Comparison of ENCODE assay signal across 20 cellular contexts in genomic region chr7:45923818-45924217, GRCh38. TPM values are rescaled to one million over a fixed set of nuclear protein-coding genes. Genes with fewer than 3 reads are reported as not detected.
A peak's percentile ranks its signal among the peaks of the same experiment; 100 is the strongest.
DNase-seq lines count a peak whose midpoint lies in the region; ATAC-seq and TF ChIP-seq lines count a peak whose summit lies in the region.
"Had no signal": no experiment of that assay in that cellular context is flagged by ENCODE, and none has a peak within 500 bp of the region (broad histone marks: within the 10 kb centered on the region; RNA-seq: fewer than 3 reads in every experiment).

No MANE protein-coding gene starts in this region.

- peaks cover 6% of the 10 kb centered on the region; the same call in 1 of the 2 replicates for H3K9me3 Mint-ChIP-seq in WTC11
- no peaks in the 10 kb centered on the region for H3K9me3 Mint-ChIP-seq in activated CD4-positive, alpha-beta T cell treated with anti-CD3 and anti-CD28 coated beads for 36 hours (ENCODE audit: low read depth)
- H3K9me3 Mint-ChIP-seq: activated CD4-positive, alpha-beta T cell treated with anti-CD3 and anti-CD28 coated beads, Interleukin-2, amount 10 ng/mL, durations not matched to agents 7 days and 5 days; activated naive CD8-positive, alpha-beta T cell treated with anti-CD3 and anti-CD28 coated beads, Interleukin-2, amount 50 U/mL, for 24 hours; nephron progenitor cell; stimulated activated effector memory CD8-positive, alpha-beta T cell treated with anti-CD3 and anti-CD28 coated beads, Interleukin-12 subunit alpha, Interleukin-12 subunit beta, amount 100 ng/mL, for 72 hours had no signal

- H3K27ac ChIP-seq in SK-N-SH (ENCODE audit: low read depth in 2 of 2, low read length in 1 of 2), result peak overlapping the region in 1 of 2 experiments; percentile 18; a peak in 1 of 4 replicates
- H3K27ac ChIP-seq in mesenchymal stem cell (ENCODE audit: low read length, poor library complexity, severe bottlenecking), result peak overlapping the region; percentile 59
- peak overlapping the region; percentile 42 for H3K27ac ChIP-seq in vagina
- H3K27ac ChIP-seq in adrenal gland, result no peak overlapping the region
- H3K27ac ChIP-seq: WERI-Rb-1 had no signal

- H3K36me3 ChIP-seq in SK-N-SH (replicated peaks in 1 of 2; ENCODE audit: control insufficient read depth in 1 of 2, insufficient read depth in 2 of 2, low read length in 1 of 2) (peaks cover 0 to 4% of the 10 kb centered on the region in 2 experiments), mesenchymal stem cell (ENCODE audit: control insufficient read depth in 1 of 2, insufficient read depth in 2 of 2, low read depth in 1 of 2, low read length in 2 of 2) (no peaks in the 10 kb centered on the region), vagina (no peaks in the 10 kb centered on the region), adrenal gland (replicated peaks in 1 of 2) (no peaks in the 10 kb centered on the region)
- H3K36me3 ChIP-seq: MG63, WERI-Rb-1 had no signal

- peak overlapping the region; percentile 48 for H2BK5ac ChIP-seq in mesenchymal stem cell (ENCODE audit: low read depth, low read length, poor library complexity, severe bottlenecking)

- CTCF ChIA-PET in SK-N-SH (lab: Yijun Ruan, JAX) (interaction anchor here (0.6 to 10.7 kb wide), 71 partner anchors 9 to 1328 kb away, joined by 3 to 291 read pairs (median 5); partner anchors contain the start of gene IGFBP1), WTC11 (lab: Charles Lee) (interaction anchor here (0.8 to 4.2 kb wide), 22 partner anchors 11 to 1279 kb away, joined by 3 to 59 read pairs (median 6); no protein-coding TSS in a partner anchor)
- CTCF ChIA-PET in activated CD4-positive, alpha-beta T cell treated with anti-CD3 and anti-CD28 coated beads for 36 hours (lab: Charles Lee), result interaction anchor here (1.0 to 2.1 kb wide), 9 partner anchors 11 to 1164 kb away, joined by 3 to 9 read pairs (median 3); no protein-coding TSS in a partner anchor

- H3K9me3 ChIP-seq in SK-N-SH, result no peaks in the 10 kb centered on the region
- no peaks in the 10 kb centered on the region for H3K9me3 ChIP-seq in mesenchymal stem cell (ENCODE audit: control insufficient read depth, low read length)
- H3K9me3 ChIP-seq in vagina, result no peaks in the 10 kb centered on the region
- no peaks in the 10 kb centered on the region for H3K9me3 ChIP-seq in adrenal gland (replicated peaks in 1 of 3)
- H3K9me3 ChIP-seq: MG63 had no signal

- no peak overlapping the region for H3K27ac Mint-ChIP-seq in WTC11
- no peak overlapping the region for H3K27ac Mint-ChIP-seq in activated CD4-positive, alpha-beta T cell treated with anti-CD3 and anti-CD28 coated beads for 36 hours
- H3K27ac Mint-ChIP-seq: activated CD4-positive, alpha-beta T cell treated with anti-CD3 and anti-CD28 coated beads, Interleukin-2, amount 10 ng/mL, durations not matched to agents 7 days and 5 days; activated naive CD8-positive, alpha-beta T cell treated with anti-CD3 and anti-CD28 coated beads, Interleukin-2, amount 50 U/mL, for 24 hours; activated T-cell treated with anti-CD3 and anti-CD28 coated beads, Interleukin-2, amount 50 U/mL, for 24 hours; CD4-positive, CD25-positive, alpha-beta regulatory T cell; stimulated activated effector memory CD8-positive, alpha-beta T cell treated with anti-CD3 and anti-CD28 coated beads, Interleukin-12 subunit alpha, Interleukin-12 subunit beta, amount 100 ng/mL, for 72 hours had no signal

- POLR2A ChIA-PET in SK-N-SH (lab: Yijun Ruan, JAX) (no interaction called here), WTC11 (lab: Charles Lee) (no interaction called here)
- POLR2A ChIA-PET in activated CD4-positive, alpha-beta T cell treated with anti-CD3 and anti-CD28 coated beads for 36 hours (lab: Charles Lee), result no interaction called here

- peaks cover 14% of the 10 kb centered on the region for H4K20me1 ChIP-seq in SK-N-SH (ENCODE audit: insufficient read depth)

- intact Hi-C loops in vagina (cut with DNase I) (loop anchor here (5.0 kb wide), 2 partner anchors 428 to 1163 kb away; no protein-coding TSS in a partner anchor), adrenal gland (cut with DNase I) (loop anchor here (5.0 to 10.0 kb wide), 2 partner anchors 428 to 1171 kb away; no protein-coding TSS in a partner anchor)
- intact Hi-C loops in activated CD4-positive, alpha-beta T cell treated with anti-CD3 and anti-CD28 coated beads for 36 hours (cut with DNase I, micrococcal nuclease), result loop anchor here in 1 of 2 experiments (1.0 to 2.0 kb wide), 4 partner anchors 428 to 1331 kb away; no protein-coding TSS in a partner anchor

- no peak for DNase-seq in SK-N-SH
- no peak for DNase-seq in WTC11 (ENCODE audit: low spot score)
- no peak for DNase-seq in mesenchymal stem cell
- DNase-seq in vagina (ENCODE audit: extremely low spot score in 2 of 2), result no peak
- DNase-seq in activated CD4-positive, alpha-beta T cell treated with anti-CD3 and anti-CD28 coated beads for 36 hours, result no peak
- no peak for DNase-seq in adrenal gland
- DNase-seq in DMS53 treated with DMSO at 0.1 percent for 48 hours (lab: John Stamatoyannopoulos, UW; ENCODE audit: unreplicated experiment), result no peak
- DNase-seq: 8988T had no signal

- no peak overlapping the region for H2BK15ac ChIP-seq in mesenchymal stem cell (ENCODE audit: low read depth, poor library complexity, severe bottlenecking)

- H4K91ac ChIP-seq in mesenchymal stem cell (ENCODE audit: low read length), result peak overlapping the region; percentile 57

- no peak overlapping the region for H3K14ac ChIP-seq in mesenchymal stem cell (ENCODE audit: low read length in 2 of 2)

- H3K4me3 ChIP-seq in SK-N-SH (ENCODE audit: low read depth in 2 of 2, low read length in 1 of 2) (no peak overlapping the region), mesenchymal stem cell (ENCODE audit: insufficient read depth in 1 of 2, low read depth in 1 of 2, low read length in 2 of 2) (no peak overlapping the region), vagina (no peak overlapping the region), adrenal gland (no peak overlapping the region)
- H3K4me3 ChIP-seq: MG63 had no signal

- peak overlapping the region; percentile 35 for H4K8ac ChIP-seq in mesenchymal stem cell (ENCODE audit: low read length)

- H3K18ac ChIP-seq in mesenchymal stem cell (ENCODE audit: low read depth in 1 of 2, low read length in 2 of 2), result peak overlapping the region; percentile 74 to 85

- no peak for ATAC-seq in SK-N-SH treated with all-trans-retinoic acid at 6 μM for 48 hours
- ATAC-seq in WTC11, result no peak
- no peak for ATAC-seq in activated CD4-positive, alpha-beta T cell treated with anti-CD3 and anti-CD28 coated beads for 36 hours
- ATAC-seq: activated naive CD8-positive, alpha-beta T cell treated with anti-CD3 and anti-CD28 coated beads, Interleukin-2, amount 50 U/mL, for 24 hours had no signal

- peak overlapping the region; percentile 69 to 95 for H2BK12ac ChIP-seq in mesenchymal stem cell (ENCODE audit: low read length in 2 of 2)

- H3K4me3 Mint-ChIP-seq in WTC11, result peak overlapping the region; percentile 74
- H3K4me3 Mint-ChIP-seq in activated CD4-positive, alpha-beta T cell treated with anti-CD3 and anti-CD28 coated beads for 36 hours, result no peak overlapping the region
- H3K4me3 Mint-ChIP-seq: activated naive CD8-positive, alpha-beta T cell treated with anti-CD3 and anti-CD28 coated beads, Interleukin-2, amount 50 U/mL, for 24 hours had no signal

- H3K4me1 ChIP-seq in SK-N-SH (ENCODE audit: control insufficient read depth in 1 of 2, insufficient read depth in 2 of 2, low read depth in 1 of 2, low read length in 1 of 2), result peaks cover 26 to 34% of the 10 kb centered on the region in 2 experiments
- H3K4me1 ChIP-seq in mesenchymal stem cell (ENCODE audit: control insufficient read depth, insufficient read depth, low read depth, low read length), result peaks cover 24% of the 10 kb centered on the region
- peaks cover 35% of the 10 kb centered on the region for H3K4me1 ChIP-seq in vagina
- H3K4me1 ChIP-seq in adrenal gland (replicated peaks in 1 of 2), result peaks cover 0 to 4% of the 10 kb centered on the region in 2 donors

- H3K79me1 ChIP-seq in mesenchymal stem cell (replicated peaks; ENCODE audit: low read length, poor library complexity, severe bottlenecking), result no peaks in the 10 kb centered on the region

- no peak overlapping the region for H2AFZ ChIP-seq in SK-N-SH (ENCODE audit: low read depth)
- no peak overlapping the region for H2AFZ ChIP-seq in mesenchymal stem cell (ENCODE audit: low read depth, low read length)

- H3F3A ChIP-seq in SK-N-SH (replicated peaks; ENCODE audit: insufficient read depth), result peaks cover 29% of the 10 kb centered on the region

- H2BK120ac ChIP-seq in mesenchymal stem cell (ENCODE audit: low read depth, low read length), result peak overlapping the region; percentile 64

- H3K9ac ChIP-seq in SK-N-SH (no peak overlapping the region), mesenchymal stem cell (ENCODE audit: low read length) (no peak overlapping the region)

- no peak overlapping the region for H3K23ac ChIP-seq in mesenchymal stem cell (ENCODE audit: low read length in 2 of 2)

- H3K4me1 Mint-ChIP-seq in WTC11, result peaks cover 44% of the 10 kb centered on the region
- H3K4me1 Mint-ChIP-seq in activated CD4-positive, alpha-beta T cell treated with anti-CD3 and anti-CD28 coated beads for 36 hours, result peaks cover 17% of the 10 kb centered on the region

- no peaks in the 10 kb centered on the region for H3K36me3 Mint-ChIP-seq in WTC11
- H3K36me3 Mint-ChIP-seq in activated CD4-positive, alpha-beta T cell treated with anti-CD3 and anti-CD28 coated beads for 36 hours (ENCODE audit: low read depth), result no peaks in the 10 kb centered on the region
- H3K36me3 Mint-ChIP-seq: CD4-positive, CD25-positive, alpha-beta regulatory T cell; stimulated activated effector memory CD8-positive, alpha-beta T cell treated with anti-CD3 and anti-CD28 coated beads, Interleukin-12 subunit alpha, Interleukin-12 subunit beta, amount 100 ng/mL, for 72 hours had no signal

- TF ChIP-seq RAD21 in SK-N-SH (IDR thresholded peaks at IDR 0.05; ENCODE audit: low read length), result no peak

- H3K79me2 ChIP-seq in SK-N-SH (ENCODE audit: insufficient read depth), result peaks cover 17% of the 10 kb centered on the region

- no peaks in the 10 kb centered on the region for H3K9me2 ChIP-seq in SK-N-SH

- WGBS in SK-N-SH (ENCODE audit: low lambda C conversion rate), result 71% methylated on average over 6 of the region's 6 CpGs
- WGBS in mesenchymal stem cell, result 54% methylated on average over 6 of the region's 6 CpGs
- 66 to 72% (median 68%) methylated on average over 6 of the region's 6 CpGs for WGBS in adrenal gland, 4 donors

- no peak for TF ChIP-seq EP300 in SK-N-SH (IDR thresholded peaks at IDR 0.05; ENCODE audit: borderline replicate concordance in 1 of 2, low read depth in 1 of 2, low read length in 1 of 2)

- no peaks in the 10 kb centered on the region for H3K27me3 ChIP-seq in SK-N-SH (ENCODE audit: insufficient read depth)
- H3K27me3 ChIP-seq in mesenchymal stem cell (ENCODE audit: control insufficient read depth in 1 of 2, insufficient read depth in 1 of 2, low read length in 2 of 2), result peaks cover 13% of the 10 kb centered on the region in 2 experiments
- H3K27me3 ChIP-seq in vagina, result no peaks in the 10 kb centered on the region
- H3K27me3 ChIP-seq in adrenal gland, result peaks cover 39% of the 10 kb centered on the region
- H3K27me3 ChIP-seq: MG63 had no signal

- H2AK5ac ChIP-seq in mesenchymal stem cell (ENCODE audit: low read length, severe bottlenecking), result peak overlapping the region; percentile 78

- peak overlapping the region in 1 of 2 experiments; percentile 86 for H3K4ac ChIP-seq in mesenchymal stem cell (ENCODE audit: low read depth in 1 of 2, low read length in 2 of 2)

- H3K4me2 ChIP-seq in SK-N-SH (peak overlapping the region; percentile 84; the same call in 1 of the 2 replicates), mesenchymal stem cell (ENCODE audit: low read length, poor library complexity, severe bottlenecking) (no peak overlapping the region)

- no peak for TF ChIP-seq POLR2A in vagina (IDR thresholded peaks at IDR 0.05)
- TF ChIP-seq POLR2A in adrenal gland (IDR thresholded peaks at IDR 0.05), result no peak

- H3K27me3 Mint-ChIP-seq in WTC11 (ENCODE audit: low read depth), result peaks cover 52% of the 10 kb centered on the region
- H3K27me3 Mint-ChIP-seq in activated CD4-positive, alpha-beta T cell treated with anti-CD3 and anti-CD28 coated beads for 36 hours, result peaks cover 48% of the 10 kb centered on the region

- no peak for TF ChIP-seq CTCF in SK-N-SH (IDR thresholded peaks at IDR 0.05)
- TF ChIP-seq CTCF in WTC11 (IDR thresholded peaks at IDR 0.05), result no peak
- no peak for TF ChIP-seq CTCF in vagina (IDR thresholded peaks at IDR 0.05)
- no peak for TF ChIP-seq CTCF in adrenal gland (IDR thresholded peaks at IDR 0.05)

RNA-seq across cellular contexts. Expression of gene IGFBP3, which starts 2.7 kb away (rescaled TPM):
- 51.2 and 80.3 TPM in 2 replicates for polyA plus RNA-seq in SK-N-SH (2012; rRNA removed)
- polyA plus RNA-seq in SK-N-SH (2012; cell fraction: cytosol; rRNA removed), result 58.5 and 59.1 TPM in 2 replicates
- 80.5 and 102 TPM in 2 replicates for polyA plus RNA-seq in SK-N-SH (2012; cell fraction: nucleus; rRNA removed)
- total RNA-seq in WTC11 (2021), result 2.9 to 4.9 TPM (median 4.3 TPM) in 3 replicates
- polyA plus RNA-seq in mesenchymal stem cell (2013, experiment 1 of 2), result 947 TPM
- polyA plus RNA-seq in mesenchymal stem cell (2013, experiment 2 of 2), result 926 TPM
- total RNA-seq in vagina, result 197 TPM
- total RNA-seq in activated CD4-positive, alpha-beta T cell treated with anti-CD3 and anti-CD28 coated beads for 36 hours, result under 1 TPM; 0.12 to 0.23 TPM
- 10 to 100 TPM in 6 of 8 donors, 1 to 10 TPM in 2; 5.5 to 32.5 (median 17.6) TPM for total RNA-seq in adrenal gland
- polyA plus RNA-seq in adrenal gland, result 10 to 100 TPM in 2 of 3 donors, 1 to 10 TPM in 1; 5.4 to 53.1 (median 16.2) TPM

RNA-seq across cellular contexts. Expression of gene IGFBP1, which starts 35.5 kb away (rescaled TPM):
- not detected in 2 replicates for polyA plus RNA-seq in SK-N-SH (2012; rRNA removed)
- polyA plus RNA-seq in SK-N-SH (2012; cell fraction: cytosol; rRNA removed), result not detected in 2 replicates
- not detected in 2 replicates for polyA plus RNA-seq in SK-N-SH (2012; cell fraction: nucleus; rRNA removed)
- 0.18 to 0.37 TPM in 2 of 3 replicates, not detected in the other for total RNA-seq in WTC11 (2021)
- 0.33 TPM for polyA plus RNA-seq in mesenchymal stem cell (2013, experiment 1 of 2)
- 0.32 TPM for polyA plus RNA-seq in mesenchymal stem cell (2013, experiment 2 of 2)
- total RNA-seq in vagina, result 1.7 TPM
- not detected for total RNA-seq in activated CD4-positive, alpha-beta T cell treated with anti-CD3 and anti-CD28 coated beads for 36 hours
- under 1 TPM in 4 of 8 donors, not detected in 4; 0.15 to 0.36 (median 0.27) TPM for total RNA-seq in adrenal gland
- under 1 TPM in 1 of 3 donors, not detected in 2; 0.24 TPM for polyA plus RNA-seq in adrenal gland
- total RNA-seq: activated CD4-positive, alpha-beta T cell treated with anti-CD3 and anti-CD28 coated beads, Interleukin-2, amount 10 ng/mL, durations not matched to agents 7 days and 5 days; CD4-positive, CD25-positive, alpha-beta regulatory T cell; ureter had no signal
- polyA plus RNA-seq: CD4-positive, CD25-positive, alpha-beta regulatory T cell had no signal

RNA-seq across cellular contexts. Expression of gene CCDC201, which starts 50.9 kb away (rescaled TPM):
- polyA plus RNA-seq in SK-N-SH (2012; rRNA removed), result not detected in 2 replicates
- polyA plus RNA-seq in SK-N-SH (2012; cell fraction: cytosol; rRNA removed), result not detected in 2 replicates
- polyA plus RNA-seq in SK-N-SH (2012; cell fraction: nucleus; rRNA removed), result not detected in 2 replicates
- total RNA-seq in WTC11 (2021), result not detected in 3 replicates
- not detected for polyA plus RNA-seq in mesenchymal stem cell (2013, experiment 1 of 2)
- not detected for polyA plus RNA-seq in mesenchymal stem cell (2013, experiment 2 of 2)
- total RNA-seq in vagina, result not detected
- total RNA-seq in activated CD4-positive, alpha-beta T cell treated with anti-CD3 and anti-CD28 coated beads for 36 hours, result not detected
- not detected for total RNA-seq in adrenal gland
- polyA plus RNA-seq in adrenal gland, result not detected
- total RNA-seq: activated CD4-positive, alpha-beta T cell treated with anti-CD3 and anti-CD28 coated beads, Interleukin-2, amount 10 ng/mL, durations not matched to agents 7 days and 5 days; CD4-positive, CD25-positive, alpha-beta regulatory T cell; liver; mucosa of gallbladder; ureter had no signal
- polyA plus RNA-seq: CD4-positive, CD25-positive, alpha-beta regulatory T cell; liver had no signal

Comparison
In these comparisons a context has a peak if more than half of its experiments do, and no peak if none do; other contexts are left out.
1. H3K27ac ChIP-seq: peak in mesenchymal stem cell (single experiment) and vagina (single experiment); none in adrenal gland (0 of 5).
2. Of the 6 proteins assayed by ChIP-seq in both WTC11 and SK-N-SH: peak only in WTC11: USF2; only in SK-N-SH: none; in both: none; in neither: 5.